Comparison of ENCODE assay signal across 9 cellular contexts in the genomic region with DNA sequence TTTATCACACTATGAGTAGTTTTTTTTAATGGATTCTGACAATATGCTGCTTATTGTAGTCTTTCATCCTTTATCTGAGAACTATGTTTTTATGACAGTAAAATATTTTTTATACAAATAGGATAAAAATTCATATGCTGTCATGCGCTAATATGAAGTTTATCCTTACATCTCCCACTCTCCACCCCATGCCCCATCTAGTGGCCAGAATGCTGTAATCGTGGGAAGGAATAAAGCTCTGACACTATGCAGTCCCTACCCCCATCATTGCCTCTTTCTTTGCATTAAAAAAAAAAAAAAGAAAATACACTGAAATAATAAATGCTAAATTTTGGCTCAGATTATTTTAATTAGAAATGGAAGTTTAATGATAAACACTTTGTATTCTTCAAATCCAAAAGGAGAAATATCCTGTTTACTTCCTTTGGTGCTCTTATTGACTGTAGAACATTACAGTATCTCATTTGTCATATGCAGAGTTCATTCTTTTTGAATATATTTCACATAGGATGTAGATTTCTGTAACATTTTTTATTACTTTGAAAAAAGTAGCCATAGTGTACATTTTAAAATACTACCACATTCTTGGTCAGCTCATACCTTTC.
DNase-seq lines count a peak whose midpoint lies in the region; ATAC-seq and TF ChIP-seq lines count a peak whose summit lies in the region.
"Had no signal": no experiment of that assay in that cellular context is flagged by ENCODE, and none has a peak within 500 bp of the region (broad histone marks: within the 10 kb centered on the region; RNA-seq: fewer than 3 reads in every experiment).

No MANE protein-coding gene starts in this region.

- ATAC-seq in right cardiac atrium (peak; percentile 60 to 73), upper lobe of left lung (ENCODE audit: low FRiP score in 2 of 2) (peak in 1 of 2 donors; percentile 58), GM18907 (IDR thresholded peaks at IDR 0.05; ENCODE audit: unreplicated experiment) (no peak)

- no peaks in the 10 kb centered on the region for H3K27me3 ChIP-seq in right cardiac atrium (ENCODE audit: control insufficient read depth, insufficient read depth)
- no peaks in the 10 kb centered on the region for H3K27me3 ChIP-seq in upper lobe of left lung
- H3K27me3 ChIP-seq: neutrophil had no signal

- H3K36me3 ChIP-seq in upper lobe of left lung: no peaks in the 10 kb centered on the region
- H3K36me3 ChIP-seq: neutrophil had no signal

- DNase-seq in NOMO-1 treated with DMSO at 0.1 percent for 48 hours (lab: John Stamatoyannopoulos, UW; ENCODE audit: unreplicated experiment) (peak; percentile 1), NOMO-1 (lab: John Stamatoyannopoulos, UW; ENCODE audit: unreplicated experiment in 2 of 2) (no peak), UCSD-AML1 (lab: John Stamatoyannopoulos, UW; ENCODE audit: unreplicated experiment) (peak; percentile 6), right cardiac atrium (peak in 2 of 3 donors; percentile 11 to 38), upper lobe of left lung (no peak), NCI-H1048 (lab: John Stamatoyannopoulos, UW) (no peak)
- DNase-seq in activated CD4-positive, alpha-beta T cell treated with anti-CD3 and anti-CD28 coated beads for 48 hours: no peak

- intact Hi-C loops in right cardiac atrium (cut with DNase I): no loop called here

- TF ChIP-seq EP300 in upper lobe of left lung (IDR thresholded peaks at IDR 0.05): no peak

- no peak for TF ChIP-seq POLR2A in upper lobe of left lung (IDR thresholded peaks at IDR 0.05)

- H3K4me3 ChIP-seq in right cardiac atrium (ENCODE audit: low read length) (no peak overlapping the region), upper lobe of left lung (no peak overlapping the region)

- H3K9me3 ChIP-seq in right cardiac atrium (ENCODE audit: control insufficient read depth, low read length): no peaks in the 10 kb centered on the region
- no peaks in the 10 kb centered on the region for H3K9me3 ChIP-seq in upper lobe of left lung
- H3K9me3 ChIP-seq: neutrophil had no signal

- H3K27ac ChIP-seq in right cardiac atrium (ENCODE audit: low read length): no peak overlapping the region
- no peak overlapping the region for H3K27ac ChIP-seq in upper lobe of left lung
- H3K27ac ChIP-seq: neutrophil had no signal

- H3K4me1 ChIP-seq in right cardiac atrium (ENCODE audit: control insufficient read depth, insufficient read depth, low read length): no peaks in the 10 kb centered on the region
- H3K4me1 ChIP-seq in upper lobe of left lung: no peaks in the 10 kb centered on the region

- WGBS in right cardiac atrium: 25% methylated on average over 2 of the region's 2 CpGs
- 23 to 26% methylated on average over 2 of the region's 2 CpGs for WGBS in upper lobe of left lung, 2 donors

- TF ChIP-seq CTCF in upper lobe of left lung (IDR thresholded peaks at IDR 0.05): peak in 4 of 6 experiments; percentile 6 to 38 (median 30)

Comparison
In these comparisons a context has a peak if more than half of its experiments do, and no peak if none do; other contexts are left out.
1. DNase-seq: peak in NOMO-1 treated with DMSO at 0.1 percent for 48 hours (single experiment), UCSD-AML1 (single experiment) and right cardiac atrium (2 of 3); none in NOMO-1 (0 of 2), upper lobe of left lung (0 of 2), activated CD4-positive, alpha-beta T cell treated with anti-CD3 and anti-CD28 coated beads for 48 hours (single experiment) and NCI-H1048 (single experiment).